21 cellular contexts compared by ENCODE assay signal in the genomic region with DNA sequence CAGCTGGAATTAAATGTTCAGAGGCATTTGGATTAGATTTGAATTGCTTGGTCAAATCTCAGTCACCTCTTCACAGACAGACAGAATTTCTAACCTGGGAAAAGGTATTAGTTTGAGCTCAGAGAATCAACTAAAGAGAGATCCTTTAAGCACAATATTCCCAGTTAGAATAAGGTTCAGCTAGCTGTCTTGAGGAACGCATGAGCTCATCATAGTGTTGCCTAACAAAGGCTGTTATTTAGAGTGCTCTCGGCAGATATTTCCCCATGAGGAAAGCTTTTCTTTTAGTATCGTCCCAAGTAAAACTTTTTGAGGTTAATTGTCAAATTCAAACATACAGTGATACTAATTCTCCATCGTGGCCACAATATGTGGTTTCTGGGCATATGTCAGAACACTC.
DNase-seq lines count a peak whose midpoint lies in the region; ATAC-seq and TF ChIP-seq lines count a peak whose summit lies in the region.
"Had no signal": no experiment of that assay in that cellular context is flagged by ENCODE, and none has a peak within 500 bp of the region (broad histone marks: within the 10 kb centered on the region; RNA-seq: fewer than 3 reads in every experiment).

No MANE protein-coding gene starts in this region.

- no peak for TF ChIP-seq CTCF in HL-60 (IDR thresholded peaks at IDR 0.05; ENCODE audit: insufficient read depth, low read length)
- no peak for TF ChIP-seq CTCF in gastroesophageal sphincter (IDR thresholded peaks at IDR 0.05)
- no peak for TF ChIP-seq CTCF in adrenal gland (IDR thresholded peaks at IDR 0.05)

- intact Hi-C loops in adrenal gland (cut with DNase I): no loop called here

- 47 to 63% methylated on average over 3 to 4 of the region's 4 CpGs for WGBS in gastroesophageal sphincter (ENCODE audit: low coverage in 1 of 2), 2 donors
- WGBS in adrenal gland, 4 donors: 43 to 65% (median 57%) methylated on average over 4 of the region's 4 CpGs

- TF ChIP-seq EP300 in gastroesophageal sphincter (IDR thresholded peaks at IDR 0.05): no peak

- H3K4me1 ChIP-seq in gastroesophageal sphincter (no peaks in the 10 kb centered on the region), adrenal gland (replicated peaks in 1 of 2) (no peaks in the 10 kb centered on the region)
- H3K4me1 ChIP-seq: breast epithelium had no signal

- H3K27me3 ChIP-seq in HL-60 (ENCODE audit: insufficient read depth, poor library complexity, severe bottlenecking) (no peaks in the 10 kb centered on the region), gastroesophageal sphincter (no peaks in the 10 kb centered on the region), adrenal gland (no peaks in the 10 kb centered on the region)
- H3K27me3 ChIP-seq: breast epithelium, dorsolateral prefrontal cortex had no signal

- no peak overlapping the region for H3K27ac ChIP-seq in HL-60 (replicated peaks)
- H3K27ac ChIP-seq in gastroesophageal sphincter: peak overlapping the region in 2 of 4 donors; percentile 35 to 45
- H3K27ac ChIP-seq in adrenal gland: peak overlapping the region in 1 of 5 donors; percentile 23
- H3K27ac ChIP-seq: breast epithelium, dorsolateral prefrontal cortex, epithelial cell of prostate, KMS-11 had no signal

- H3K36me3 ChIP-seq in gastroesophageal sphincter (no peaks in the 10 kb centered on the region), adrenal gland (replicated peaks in 1 of 2) (no peaks in the 10 kb centered on the region)
- H3K36me3 ChIP-seq: breast epithelium had no signal

- H3K9me3 ChIP-seq in gastroesophageal sphincter (no peaks in the 10 kb centered on the region), adrenal gland (replicated peaks in 1 of 3) (no peaks in the 10 kb centered on the region)
- H3K9me3 ChIP-seq: breast epithelium had no signal

- H3K4me3 ChIP-seq in HL-60 (replicated peaks; ENCODE audit: insufficient read depth, low read length) (no peak overlapping the region), gastroesophageal sphincter (no peak overlapping the region), skeletal muscle cell (ENCODE audit: low read depth, low read length) (no peak overlapping the region), adrenal gland (no peak overlapping the region)
- H3K4me3 ChIP-seq: breast epithelium, dorsolateral prefrontal cortex had no signal

- peak; percentile 85 for ATAC-seq in gastroesophageal sphincter
- ATAC-seq: SK-N-SH treated with all-trans-retinoic acid at 6 μM for 48 hours; stimulated activated memory B cell treated with anti-CD40 and anti-IgM and Interleukin-4, amounts not matched to agents 10 μg/mL and 1 μg/mL and 100 μg/mL, for 72 hours had no signal

- TF ChIP-seq POLR2A in gastroesophageal sphincter (IDR thresholded peaks at IDR 0.05) (no peak), adrenal gland (IDR thresholded peaks at IDR 0.05) (no peak)

- in situ Hi-C loops in SK-MEL-5 (cut with HindIII; ENCODE audit: low pct_unique_long_range_greater_than_20kb, low sequenced_read_pairs): no loop called here

- DNase-seq in HL-60 (ENCODE audit: low read depth in 1 of 2, low spot score in 1 of 2): peak; percentile 18 to 22
- DNase-seq in SK-MEL-5 (ENCODE audit: low read depth, low spot score): peak; percentile 69
- DNase-seq in skeletal muscle cell (ENCODE audit: low read depth): peak; percentile 49
- DNase-seq in activated CD8-positive, alpha-beta memory T cell treated with anti-CD3 and anti-CD28 coated beads, Interleukin-2, amount 50 U/mL, for 4 hours: no peak
- DNase-seq in adrenal gland: no peak
- no peak for DNase-seq in D341Med (ENCODE audit: low spot score)
- DNase-seq: activated CD4-positive, CD25-positive, alpha-beta regulatory T cell treated with anti-CD3 and anti-CD28 coated beads, Interleukin-2, amount 50 U/mL, for 72 hours; activated naive CD8-positive, alpha-beta T cell treated with anti-CD3 and anti-CD28 coated beads, Interleukin-2, amount 10 ng/mL, durations not matched to agents 7 days and 5 days; COR-L47; dorsolateral prefrontal cortex; EL; NCI-H1417 treated with DMSO at 0.1 percent for 48 hours; NCI-H2171 treated with DMSO at 0.1 percent for 48 hours; nucleus accumbens; T1000 had no signal

Comparison
In these comparisons a context has a peak if more than half of its experiments do, and no peak if none do; other contexts are left out.
1. DNase-seq: peak in HL-60 (2 of 2), SK-MEL-5 (single experiment) and skeletal muscle cell (single experiment); none in activated CD8-positive, alpha-beta memory T cell treated with anti-CD3 and anti-CD28 coated beads, Interleukin-2, amount 50 U/mL, for 4 hours (single experiment), adrenal gland (0 of 7) and D341Med (single experiment).